1 cellular context compared by ENCODE assay signal in the genomic region with DNA sequence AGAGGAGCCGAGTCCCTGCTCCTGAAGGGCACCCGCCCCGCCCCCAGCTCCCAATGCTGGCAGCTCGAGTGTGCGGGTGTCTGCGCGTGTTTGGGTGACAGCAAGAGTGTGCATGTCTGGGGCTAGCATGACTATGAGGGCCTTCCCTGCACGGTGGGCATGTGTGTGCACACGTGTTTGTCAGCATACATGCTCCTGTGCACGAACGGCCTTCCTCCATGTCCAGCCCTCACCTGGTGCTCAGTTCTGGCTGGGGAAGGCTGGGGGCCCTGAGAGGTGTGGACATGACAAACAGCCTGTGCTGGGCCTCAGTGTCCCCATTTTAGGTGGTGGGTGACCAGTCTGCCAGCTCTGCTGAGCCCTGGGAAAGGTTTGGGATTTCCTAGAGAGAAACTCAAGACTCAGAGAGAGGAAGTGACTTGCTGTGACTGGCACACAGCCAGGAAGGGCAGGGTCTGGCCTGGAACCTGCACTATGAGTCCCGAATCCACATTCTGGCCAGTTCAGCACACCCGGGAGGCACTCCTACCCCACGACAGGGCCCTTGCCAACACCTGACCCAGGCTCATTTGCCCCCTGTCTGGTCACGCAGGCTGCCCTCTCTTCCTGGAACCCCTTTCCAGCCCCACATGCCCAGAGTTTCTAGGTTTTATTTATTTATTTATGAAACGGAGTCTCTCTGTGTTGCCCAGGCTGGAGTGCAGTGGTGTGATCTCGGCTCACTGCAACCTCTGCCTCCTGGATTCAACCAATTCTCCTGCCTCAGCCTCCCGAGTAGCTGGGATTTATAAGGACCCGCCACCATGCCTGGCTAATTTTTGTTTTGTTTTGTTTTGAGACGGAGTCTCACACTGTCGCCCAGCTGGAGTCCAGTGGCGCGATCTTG.
A peak's percentile ranks its signal among the peaks of the same experiment; 100 is the strongest.
TF ChIP-seq lines count a peak whose summit lies in the region.

No MANE protein-coding gene starts in this region.

TF ChIP-seq in GM23338, 12 proteins besides CTCF, POLR2A, EP300 and RAD21:
- TF ChIP-seq ETS1 (IDR thresholded peaks at IDR 0.05) (no peak), EZH2 (IDR thresholded peaks at IDR 0.05; ENCODE audit: low read depth, unreplicated experiment) (peak; percentile 35)
